In genomic region chr2:170031288-170031687, GRCh38 we compare ENCODE assay signal across 5 cellular contexts.
"Had no signal": no experiment of that assay in that cellular context is flagged by ENCODE, and none has a peak within 500 bp of the region (broad histone marks: within the 10 kb centered on the region; RNA-seq: fewer than 3 reads in every experiment).

No MANE protein-coding gene starts in this region.

- H3K4me2 ChIP-seq: GM23338 had no signal

- H2AFZ ChIP-seq: GM23338 had no signal

- DNase-seq: H9, HCEC 1CT, IMR-90, KBM-7 had no signal

- ATAC-seq: GM23338 had no signal

- H3K4me3 Mint-ChIP-seq: GM23338, H9 had no signal

- H3K27ac Mint-ChIP-seq: GM23338, H9 had no signal

- H3K4me3 ChIP-seq: GM23338 had no signal
